9 cellular contexts compared by ENCODE assay signal in the genomic region with DNA sequence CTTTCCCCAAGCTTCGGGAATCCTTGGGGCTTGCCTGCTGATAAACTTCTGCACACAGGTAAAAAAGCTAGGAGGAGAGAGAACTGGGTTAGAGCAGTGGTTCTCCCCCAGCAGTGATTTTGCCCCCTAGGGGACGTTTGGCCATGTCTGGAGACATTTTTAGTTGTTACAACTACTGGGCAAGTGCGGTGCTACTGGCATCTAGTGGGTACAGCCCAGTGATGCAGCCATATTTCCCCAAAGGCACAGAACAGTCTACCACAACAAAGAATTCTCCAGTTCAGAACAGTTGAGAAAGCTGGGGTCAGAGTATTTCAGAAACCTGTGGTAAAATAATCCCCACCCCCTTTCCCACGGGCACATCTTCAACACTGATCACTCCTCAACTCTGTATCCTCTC. TPM values are rescaled to one million over a fixed set of nuclear protein-coding genes. Genes with fewer than 3 reads are reported as not detected.
DNase-seq lines count a peak whose midpoint lies in the region; ATAC-seq and TF ChIP-seq lines count a peak whose summit lies in the region.
"Had no signal": no experiment of that assay in that cellular context is flagged by ENCODE, and none has a peak within 500 bp of the region (broad histone marks: within the 10 kb centered on the region; RNA-seq: fewer than 3 reads in every experiment).

No MANE protein-coding gene starts in this region.

- intact Hi-C loops in activated T-helper 2 cell treated with anti-CD3 and anti-CD28 coated beads, Interferon-gamma antibody, Interleukin-2, Interleukin-4, amounts not matched to agents 10 μg/mL and 5 μg/mL and 100 μg/mL, durations not matched to agents 14 hours and 24 hours and 36 hours (cut with micrococcal nuclease): no loop called here

- no peak overlapping the region for H3K4me3 ChIP-seq in osteoblast (ENCODE audit: insufficient read depth, low read length)

- H3K36me3 ChIP-seq in osteoblast (ENCODE audit: insufficient read depth, low read length): peaks cover 44% of the 10 kb centered on the region

- H3K36me3 Mint-ChIP-seq in activated T-helper 2 cell treated with anti-CD3 and anti-CD28 coated beads, Interferon-gamma antibody, Interleukin-2, Interleukin-4, amounts not matched to agents 10 μg/mL and 5 μg/mL and 100 μg/mL, durations not matched to agents 14 hours and 24 hours and 36 hours (ENCODE audit: low read depth): no peaks in the 10 kb centered on the region

- H4K20me1 ChIP-seq in osteoblast (ENCODE audit: insufficient read depth, low read length): no peaks in the 10 kb centered on the region

- ATAC-seq in HG02885 (IDR thresholded peaks at IDR 0.05; ENCODE audit: poor library complexity, unreplicated experiment) (no peak), GM19455 (IDR thresholded peaks at IDR 0.05; ENCODE audit: unreplicated experiment) (no peak)

- peaks cover 33% of the 10 kb centered on the region for H3K4me1 Mint-ChIP-seq in activated T-helper 2 cell treated with anti-CD3 and anti-CD28 coated beads, Interferon-gamma antibody, Interleukin-2, Interleukin-4, amounts not matched to agents 10 μg/mL and 5 μg/mL and 100 μg/mL, durations not matched to agents 14 hours and 24 hours and 36 hours (ENCODE audit: low read depth)

- H3K9me3 Mint-ChIP-seq in activated T-helper 2 cell treated with anti-CD3 and anti-CD28 coated beads, Interferon-gamma antibody, Interleukin-2, Interleukin-4, amounts not matched to agents 10 μg/mL and 5 μg/mL and 100 μg/mL, durations not matched to agents 14 hours and 24 hours and 36 hours: no peaks in the 10 kb centered on the region

- no peaks in the 10 kb centered on the region for H3K27me3 ChIP-seq in osteoblast (ENCODE audit: insufficient read depth, low read length)

- TF ChIP-seq CTCF in osteoblast (IDR thresholded peaks at IDR 0.05; ENCODE audit: extremely low read depth, low read depth, low read length): peak; percentile 51

- H3K27ac Mint-ChIP-seq in activated T-helper 2 cell treated with anti-CD3 and anti-CD28 coated beads, Interferon-gamma antibody, Interleukin-2, Interleukin-4, amounts not matched to agents 10 μg/mL and 5 μg/mL and 100 μg/mL, durations not matched to agents 14 hours and 24 hours and 36 hours: no peak overlapping the region

- H2AFZ ChIP-seq in osteoblast (ENCODE audit: low read length): no peak overlapping the region

- DNase-seq in DMS53 (lab: John Stamatoyannopoulos, UW) (peak; percentile 13), DMS53 treated with DMSO at 0.1 percent for 48 hours (lab: John Stamatoyannopoulos, UW; ENCODE audit: unreplicated experiment) (no peak), NAMALWA (ENCODE audit: low spot score) (peak; percentile 88), osteoblast (ENCODE audit: insufficient read length, low spot score, missing footprints) (no peak), NCI-H146 (lab: John Stamatoyannopoulos, UW) (no peak)
- peak; percentile 34 for DNase-seq in activated T-helper 2 cell treated with anti-CD3 and anti-CD28 coated beads, Interferon-gamma antibody, Interleukin-2, Interleukin-4, amounts not matched to agents 10 μg/mL and 5 μg/mL and 100 μg/mL, durations not matched to agents 14 hours and 24 hours and 36 hours (ENCODE audit: low spot score)
- DNase-seq: cortex of kidney had no signal

- H3K4me1 ChIP-seq in osteoblast (ENCODE audit: insufficient read depth, low read length): no peaks in the 10 kb centered on the region

- no peaks in the 10 kb centered on the region for H3K79me2 ChIP-seq in osteoblast (ENCODE audit: insufficient read depth, low read length)

- H3K4me3 Mint-ChIP-seq in activated T-helper 2 cell treated with anti-CD3 and anti-CD28 coated beads, Interferon-gamma antibody, Interleukin-2, Interleukin-4, amounts not matched to agents 10 μg/mL and 5 μg/mL and 100 μg/mL, durations not matched to agents 14 hours and 24 hours and 36 hours (ENCODE audit: low read depth): no peak overlapping the region

- H3K4me2 ChIP-seq in osteoblast (ENCODE audit: insufficient read depth, low read length): no peak overlapping the region

- no peak overlapping the region for H3K27ac ChIP-seq in osteoblast (ENCODE audit: low read depth, low read length)

- no peaks in the 10 kb centered on the region for H3K9me3 ChIP-seq in osteoblast (ENCODE audit: low read depth, low read length)

- peaks cover 13% of the 10 kb centered on the region for H3K27me3 Mint-ChIP-seq in activated T-helper 2 cell treated with anti-CD3 and anti-CD28 coated beads, Interferon-gamma antibody, Interleukin-2, Interleukin-4, amounts not matched to agents 10 μg/mL and 5 μg/mL and 100 μg/mL, durations not matched to agents 14 hours and 24 hours and 36 hours (ENCODE audit: low read depth)

RNA-seq across cellular contexts. Expression of gene LRRC71, which starts 41.3 kb away (rescaled TPM):
- not detected in 2 replicates for total RNA-seq in activated T-helper 2 cell treated with anti-CD3 and anti-CD28 coated beads, Interferon-gamma antibody, Interleukin-2, Interleukin-4, amounts not matched to agents 10 μg/mL and 5 μg/mL and 100 μg/mL, durations not matched to agents 14 hours and 24 hours and 36 hours
- total RNA-seq in osteoblast: 0.36 and 0.59 TPM in 2 replicates

Comparison
In these comparisons a context has a peak if more than half of its experiments do, and no peak if none do; other contexts are left out.
1. DNase-seq: peak in DMS53 (single experiment), NAMALWA (single experiment) and activated T-helper 2 cell treated with anti-CD3 and anti-CD28 coated beads, Interferon-gamma antibody, Interleukin-2, Interleukin-4, amounts not matched to agents 10 μg/mL and 5 μg/mL and 100 μg/mL, durations not matched to agents 14 hours and 24 hours and 36 hours (single experiment); none in DMS53 treated with DMSO at 0.1 percent for 48 hours (single experiment), osteoblast (single experiment) and NCI-H146 (single experiment).